22 cellular contexts compared by ENCODE assay signal in the genomic region with DNA sequence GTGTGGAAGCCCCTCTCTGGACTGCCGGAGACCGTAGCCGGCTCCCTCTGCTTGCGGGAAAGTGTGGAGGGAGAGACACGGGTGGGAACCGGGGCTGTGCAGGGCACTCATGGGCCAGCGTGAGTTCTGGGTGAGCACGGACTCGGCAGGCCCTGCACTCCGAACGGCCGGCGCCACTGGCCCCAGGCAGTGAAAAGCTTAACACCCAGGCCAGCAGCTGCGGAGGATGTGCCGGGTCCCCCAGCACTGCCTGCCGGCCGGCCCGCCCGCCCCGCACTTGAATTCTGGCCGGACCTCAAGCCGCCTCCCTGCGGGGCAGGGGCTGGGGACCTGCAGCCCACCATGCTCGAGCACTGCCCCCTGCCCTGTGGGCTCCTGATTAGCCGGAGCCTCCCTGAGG.
"Had no signal": no experiment of that assay in that cellular context is flagged by ENCODE, and none has a peak within 500 bp of the region (broad histone marks: within the 10 kb centered on the region; RNA-seq: fewer than 3 reads in every experiment).

No MANE protein-coding gene starts in this region.

- H3K4me1 ChIP-seq: esophagus squamous epithelium, gastrocnemius medialis, heart right ventricle, left lung, lower lobe of right lung had no signal

- H3K27me3 ChIP-seq: esophagus squamous epithelium, gastrocnemius medialis, left lung had no signal

- H3K27ac ChIP-seq: coronary artery, dorsolateral prefrontal cortex, esophagus squamous epithelium, gastrocnemius medialis, heart right ventricle, left lung, lower lobe of right lung had no signal

- H3K4me3 ChIP-seq: coronary artery, dorsolateral prefrontal cortex, esophagus squamous epithelium, gastrocnemius medialis, heart right ventricle, left lung, lower lobe of right lung, mucosa of descending colon had no signal

- H3K36me3 ChIP-seq: esophagus squamous epithelium, gastrocnemius medialis, heart right ventricle, left lung, lower lobe of right lung had no signal

- DNase-seq: dermis blood vessel endothelial cell; dorsolateral prefrontal cortex; effector CD4-positive, alpha-beta T cell; effector memory CD4-positive, alpha-beta T cell; esophagus squamous epithelium; foreskin fibroblast; foreskin melanocyte; gastrocnemius medialis; glutamatergic neuron; head of caudate nucleus; heart right ventricle; hypothalamus; immature natural killer cell; islet precursor cell; kidney; left cardiac atrium; left ventricle myocardium superior; lower lobe of right lung; mesenchymal stem cell; mucosa of descending colon had no signal

- ATAC-seq: gastrocnemius medialis, left cardiac atrium, left lung, left ventricle myocardium superior, mucosa of descending colon had no signal

- H3K9me3 ChIP-seq: esophagus squamous epithelium, gastrocnemius medialis, lower lobe of right lung, mucosa of descending colon had no signal
